Comparison of ENCODE assay signal across 16 cellular contexts in genomic region chr16:69590590-69590989, GRCh38. TPM values are rescaled to one million over a fixed set of nuclear protein-coding genes. Genes with fewer than 3 reads are reported as not detected.
DNase-seq lines count a peak whose midpoint lies in the region; ATAC-seq and TF ChIP-seq lines count a peak whose summit lies in the region.
"Had no signal": no experiment of that assay in that cellular context is flagged by ENCODE, and none has a peak within 500 bp of the region (broad histone marks: within the 10 kb centered on the region; RNA-seq: fewer than 3 reads in every experiment).

No MANE protein-coding gene starts in this region.

- CTCF ChIA-PET in activated CD8-positive, alpha-beta T cell treated with anti-CD3 and anti-CD28 coated beads for 36 hours (lab: Charles Lee), result interaction anchor here (0.6 to 0.7 kb wide), 2 partner anchors 22 to 178 kb away, joined by 3 read pairs; no protein-coding TSS in a partner anchor
- CTCF ChIA-PET in activated CD8-positive, alpha-beta T cell treated with anti-CD3 and anti-CD28 coated beads, Interleukin-2, amount 10 ng/mL, durations not matched to agents 7 days and 5 days (lab: Charles Lee), result interaction anchor here (1.8 kb wide), 1 partner anchor 195 kb away, joined by 8 read pairs; no protein-coding TSS in a partner anchor
- CTCF ChIA-PET in Caco-2 (lab: Charles Lee), result no interaction called here

- no TSS peak for BruUV-seq in Caco-2 (replicated peaks; lab: Mats Ljungman, UMichigan)

- ATAC-seq in activated CD8-positive, alpha-beta T cell treated with anti-CD3 and anti-CD28 coated beads for 36 hours, result no peak
- no peak for ATAC-seq in activated CD8-positive, alpha-beta T cell treated with anti-CD3 and anti-CD28 coated beads, Interleukin-2, amount 10 ng/mL, durations not matched to agents 7 days and 5 days
- no peak for ATAC-seq in GM19397 (IDR thresholded peaks at IDR 0.05; ENCODE audit: unreplicated experiment)

- H3K4me3 ChIP-seq in Caco-2 (ENCODE audit: low read depth, low read length) (no peak overlapping the region), SK-N-MC (no peak overlapping the region)
- H3K4me3 ChIP-seq: BLaER1, HAP-1 had no signal

- POLR2A ChIA-PET in activated CD8-positive, alpha-beta T cell treated with anti-CD3 and anti-CD28 coated beads for 36 hours (lab: Charles Lee), result interaction anchor here (0.9 kb wide), 1 partner anchor 16 kb away, joined by 3 read pairs; no protein-coding TSS in a partner anchor
- POLR2A ChIA-PET in activated CD8-positive, alpha-beta T cell treated with anti-CD3 and anti-CD28 coated beads, Interleukin-2, amount 10 ng/mL, durations not matched to agents 7 days and 5 days (lab: Charles Lee), result no interaction called here
- POLR2A ChIA-PET in Caco-2 (lab: Charles Lee), result no interaction called here

- H3K36me3 ChIP-seq in Caco-2 (ENCODE audit: control insufficient read depth, insufficient read depth, low read length) (no peaks in the 10 kb centered on the region), SK-N-MC (ENCODE audit: insufficient read depth, low read length) (no peaks in the 10 kb centered on the region)
- H3K36me3 ChIP-seq: HAP-1 had no signal

- peaks cover 53% of the 10 kb centered on the region for H3K4me1 Mint-ChIP-seq in activated CD8-positive, alpha-beta T cell treated with anti-CD3 and anti-CD28 coated beads for 36 hours (ENCODE audit: low read depth)
- H3K4me1 Mint-ChIP-seq in activated CD8-positive, alpha-beta T cell treated with anti-CD3 and anti-CD28 coated beads, Interleukin-2, amount 10 ng/mL, durations not matched to agents 7 days and 5 days (ENCODE audit: low read depth), result peaks cover 11% of the 10 kb centered on the region
- H3K4me1 Mint-ChIP-seq in Caco-2 (ENCODE audit: low read depth, unreplicated experiment) (peaks cover 20% of the 10 kb centered on the region), mesothelial cell of epicardium (peaks cover 6% of the 10 kb centered on the region), chondrocyte (ENCODE audit: low read depth) (peaks cover 46% of the 10 kb centered on the region)

- H3K27me3 ChIP-seq in Caco-2 (replicated peaks; ENCODE audit: control insufficient read depth, insufficient read depth, low read length), result no peaks in the 10 kb centered on the region
- H3K27me3 ChIP-seq: BLaER1 had no signal

- H3K36me3 Mint-ChIP-seq in activated CD8-positive, alpha-beta T cell treated with anti-CD3 and anti-CD28 coated beads for 36 hours (ENCODE audit: low read depth), result peaks cover 33% of the 10 kb centered on the region
- H3K36me3 Mint-ChIP-seq in activated CD8-positive, alpha-beta T cell treated with anti-CD3 and anti-CD28 coated beads, Interleukin-2, amount 10 ng/mL, durations not matched to agents 7 days and 5 days (ENCODE audit: low read depth), result peaks cover 16% of the 10 kb centered on the region
- H3K36me3 Mint-ChIP-seq in Caco-2 (ENCODE audit: insufficient read depth, unreplicated experiment), result peaks cover 74% of the 10 kb centered on the region
- peaks cover 9% of the 10 kb centered on the region for H3K36me3 Mint-ChIP-seq in mesothelial cell of epicardium
- H3K36me3 Mint-ChIP-seq in chondrocyte (ENCODE audit: low read depth), result peaks cover 3% of the 10 kb centered on the region

- no peaks in the 10 kb centered on the region for H3K9me3 ChIP-seq in Caco-2
- no peaks in the 10 kb centered on the region for H3K9me3 ChIP-seq in SK-N-MC (ENCODE audit: low read depth, low read length)
- H3K9me3 ChIP-seq: BLaER1, HAP-1 had no signal

- peak overlapping the region; percentile 8 for H3K27ac Mint-ChIP-seq in activated CD8-positive, alpha-beta T cell treated with anti-CD3 and anti-CD28 coated beads for 36 hours
- no peak overlapping the region for H3K27ac Mint-ChIP-seq in activated CD8-positive, alpha-beta T cell treated with anti-CD3 and anti-CD28 coated beads, Interleukin-2, amount 10 ng/mL, durations not matched to agents 7 days and 5 days
- H3K27ac Mint-ChIP-seq in Caco-2 (ENCODE audit: unreplicated experiment) (peak overlapping the region; percentile 48), mesothelial cell of epicardium (peak overlapping the region; percentile 69), chondrocyte (ENCODE audit: unreplicated experiment) (no peak overlapping the region)

- no peaks in the 10 kb centered on the region for H3K27me3 Mint-ChIP-seq in activated CD8-positive, alpha-beta T cell treated with anti-CD3 and anti-CD28 coated beads for 36 hours
- no peaks in the 10 kb centered on the region for H3K27me3 Mint-ChIP-seq in activated CD8-positive, alpha-beta T cell treated with anti-CD3 and anti-CD28 coated beads, Interleukin-2, amount 10 ng/mL, durations not matched to agents 7 days and 5 days (ENCODE audit: low read depth)
- H3K27me3 Mint-ChIP-seq in Caco-2 (ENCODE audit: insufficient read depth, unreplicated experiment) (no peaks in the 10 kb centered on the region), mesothelial cell of epicardium (ENCODE audit: low read depth) (no peaks in the 10 kb centered on the region), chondrocyte (ENCODE audit: low read depth) (no peaks in the 10 kb centered on the region)
- H3K27me3 Mint-ChIP-seq: CD4-positive, alpha-beta memory T cell had no signal

- intact Hi-C loops in activated CD8-positive, alpha-beta T cell treated with anti-CD3 and anti-CD28 coated beads for 36 hours (cut with micrococcal nuclease), result no loop called here
- intact Hi-C loops in Caco-2 (cut with micrococcal nuclease; ENCODE audit: unreplicated experiment), result no loop called here

- DNase-seq in activated CD8-positive, alpha-beta T cell treated with anti-CD3 and anti-CD28 coated beads for 36 hours, result no peak
- DNase-seq in activated CD8-positive, alpha-beta T cell treated with anti-CD3 and anti-CD28 coated beads, Interleukin-2, amount 10 ng/mL, durations not matched to agents 7 days and 5 days, result no peak
- DNase-seq in Caco-2 (no peak), SK-N-MC (ENCODE audit: low read depth, low spot score) (no peak), mesothelial cell of epicardium (ENCODE audit: low spot score in 2 of 2, unreplicated experiment in 2 of 2) (no peak), NCI-H1417 treated with DMSO at 0.1 percent for 48 hours (lab: John Stamatoyannopoulos, UW) (no peak), chondrocyte (ENCODE audit: low spot score) (no peak)
- DNase-seq: 8988T; Calu3; CD4-positive, alpha-beta memory T cell; DMS79 treated with DMSO at 0.1 percent for 48 hours; GF-D8 had no signal

- no peak overlapping the region for H3K4me3 Mint-ChIP-seq in activated CD8-positive, alpha-beta T cell treated with anti-CD3 and anti-CD28 coated beads for 36 hours
- no peak overlapping the region for H3K4me3 Mint-ChIP-seq in activated CD8-positive, alpha-beta T cell treated with anti-CD3 and anti-CD28 coated beads, Interleukin-2, amount 10 ng/mL, durations not matched to agents 7 days and 5 days
- H3K4me3 Mint-ChIP-seq in Caco-2 (ENCODE audit: unreplicated experiment) (no peak overlapping the region), mesothelial cell of epicardium (no peak overlapping the region), chondrocyte (ENCODE audit: unreplicated experiment) (no peak overlapping the region)
- H3K4me3 Mint-ChIP-seq: CD14-positive monocyte; CD4-positive, alpha-beta memory T cell had no signal

- no peak overlapping the region for H3K9ac ChIP-seq in SK-N-MC (ENCODE audit: insufficient read length)
- H3K9ac ChIP-seq: BLaER1 had no signal

- peak overlapping the region; percentile 46; the same call in 1 of the 2 replicates for H3K27ac ChIP-seq in SK-N-MC
- H3K27ac ChIP-seq: BLaER1 had no signal

- H3K9me3 Mint-ChIP-seq in activated CD8-positive, alpha-beta T cell treated with anti-CD3 and anti-CD28 coated beads for 36 hours, result no peaks in the 10 kb centered on the region
- H3K9me3 Mint-ChIP-seq in activated CD8-positive, alpha-beta T cell treated with anti-CD3 and anti-CD28 coated beads, Interleukin-2, amount 10 ng/mL, durations not matched to agents 7 days and 5 days (ENCODE audit: insufficient read depth), result no peaks in the 10 kb centered on the region
- H3K9me3 Mint-ChIP-seq in Caco-2 (ENCODE audit: unreplicated experiment), result no peaks in the 10 kb centered on the region
- no peaks in the 10 kb centered on the region for H3K9me3 Mint-ChIP-seq in mesothelial cell of epicardium
- H3K9me3 Mint-ChIP-seq in chondrocyte (ENCODE audit: low read depth), result no peaks in the 10 kb centered on the region
- H3K9me3 Mint-ChIP-seq: CD4-positive, alpha-beta memory T cell had no signal

- TF ChIP-seq CTCF in activated CD8-positive, alpha-beta T cell treated with anti-CD3 and anti-CD28 coated beads for 36 hours (IDR thresholded peaks at IDR 0.05), result no peak
- TF ChIP-seq CTCF in Caco-2 (IDR thresholded peaks at IDR 0.05; ENCODE audit: insufficient read depth in 1 of 2, low read depth in 1 of 2, low read length in 1 of 2, severe bottlenecking in 1 of 2, unreplicated experiment in 1 of 2) (no peak), mesothelial cell of epicardium (IDR thresholded peaks at IDR 0.05; ENCODE audit: unreplicated experiment) (no peak), chondrocyte (IDR thresholded peaks at IDR 0.05) (no peak)

- H3K4me1 ChIP-seq in Caco-2, result peaks cover 45% of the 10 kb centered on the region
- H3K4me1 ChIP-seq: BLaER1 had no signal

RNA-seq across cellular contexts. Expression of gene NFAT5, which starts 24.8 kb away (rescaled TPM):
- 10 to 100 TPM; 36.0 to 37.8 TPM for total RNA-seq in activated CD8-positive, alpha-beta T cell treated with anti-CD3 and anti-CD28 coated beads for 36 hours
- total RNA-seq in activated CD8-positive, alpha-beta T cell treated with anti-CD3 and anti-CD28 coated beads, Interleukin-2, amount 10 ng/mL, durations not matched to agents 7 days and 5 days, result 10 to 100 TPM; 16.8 to 17.5 TPM
- total RNA-seq in Caco-2 (2022) (87.6 and 89.8 TPM in 2 replicates), mesothelial cell of epicardium (82.7 to 92.5 TPM (median 90.6 TPM) in 3 replicates), chondrocyte (41.0 to 51.3 TPM (median 44.7 TPM) in 3 replicates)

Comparison
In these comparisons a context has a peak if more than half of its experiments do, and no peak if none do; other contexts are left out.
1. H3K27ac Mint-ChIP-seq: peak in activated CD8-positive, alpha-beta T cell treated with anti-CD3 and anti-CD28 coated beads for 36 hours (single experiment), Caco-2 (single experiment) and mesothelial cell of epicardium (single experiment); none in activated CD8-positive, alpha-beta T cell treated with anti-CD3 and anti-CD28 coated beads, Interleukin-2, amount 10 ng/mL, durations not matched to agents 7 days and 5 days (single experiment) and chondrocyte (single experiment).